19 cellular contexts compared by ENCODE assay signal in the genomic region with DNA sequence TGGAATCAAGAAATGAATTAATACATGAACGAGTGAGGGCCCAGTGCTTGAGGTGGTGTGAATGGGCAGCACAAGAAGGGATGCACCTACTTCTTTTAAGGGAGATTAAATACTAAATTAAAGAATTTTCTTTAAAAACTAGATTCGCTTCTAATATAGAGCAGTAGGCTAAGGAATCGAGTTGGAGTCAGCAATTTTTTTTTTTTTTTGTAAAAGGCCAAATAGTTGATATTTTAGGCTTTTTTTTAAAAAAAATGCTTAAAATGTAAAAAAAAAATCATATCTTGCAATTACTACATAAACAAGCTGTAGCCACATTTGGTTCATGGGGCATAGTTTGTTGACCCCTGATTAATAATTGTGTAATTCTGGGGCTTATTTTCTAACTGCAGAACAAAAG. TPM values are rescaled to one million over a fixed set of nuclear protein-coding genes. Genes with fewer than 3 reads are reported as not detected.
DNase-seq lines count a peak whose midpoint lies in the region; ATAC-seq, FAIRE-seq and TF ChIP-seq lines count a peak whose summit lies in the region.
"Had no signal": no experiment of that assay in that cellular context is flagged by ENCODE, and none has a peak within 500 bp of the region (broad histone marks: within the 10 kb centered on the region; RNA-seq: fewer than 3 reads in every experiment).

No MANE protein-coding gene starts in this region.

- TF ChIP-seq RAD21 in A549 (conservative IDR thresholded peaks at IDR 0.05 in 1 of 2, IDR thresholded peaks at IDR 0.05 in 1 of 2) (no peak), HCT116 (IDR thresholded peaks at IDR 0.05; ENCODE audit: low read depth) (no peak), HepG2 (CRISPR knock-in tag; IDR thresholded peaks at IDR 0.05) (no peak)

- H3K4me2 ChIP-seq in A549, result no peak overlapping the region
- no peak overlapping the region for H3K4me2 ChIP-seq in HCT116 (ENCODE audit: low read length)
- no peak overlapping the region for H3K4me2 ChIP-seq in HepG2 (ENCODE audit: low read depth, low read length)

- peak overlapping the region; percentile 85 for H2AFZ ChIP-seq in HCT116 (ENCODE audit: low read depth, low read length, poor library complexity, severe bottlenecking)
- H2AFZ ChIP-seq in HepG2 (ENCODE audit: low read length), result no peak overlapping the region

- H3K27ac Mint-ChIP-seq in CD4-positive, alpha-beta memory T cell, result no peak overlapping the region
- H3K27ac Mint-ChIP-seq: CD8-positive, alpha-beta T cell had no signal

- RAD21 ChIA-PET in HCT116 (lab: Charles Lee; ENCODE audit: low non-redundant PET in 1 of 2, low total read pairs in 2 of 2, uncharacterized antibody in 2 of 2, unreplicated experiment in 2 of 2), result no interaction called here

- no peaks in the 10 kb centered on the region for H3K9me3 ChIP-seq in A549
- H3K9me3 ChIP-seq in HCT116 (ENCODE audit: control insufficient read depth in 1 of 2, insufficient read depth in 1 of 2, low read depth in 1 of 2, low read length in 2 of 2), result no peaks in the 10 kb centered on the region
- no peaks in the 10 kb centered on the region for H3K9me3 ChIP-seq in HepG2 (ENCODE audit: low read length)
- H3K9me3 ChIP-seq in CD4-positive, alpha-beta memory T cell (ENCODE audit: control insufficient read depth in 1 of 2, low read length in 2 of 2), result no peaks in the 10 kb centered on the region
- H3K9me3 ChIP-seq: HAP-1 had no signal

- H3K27me3 ChIP-seq in HCT116 (ENCODE audit: insufficient read depth, low read length), result no peaks in the 10 kb centered on the region
- no peaks in the 10 kb centered on the region for H3K27me3 ChIP-seq in HepG2 (ENCODE audit: control insufficient read depth in 1 of 2, insufficient read depth in 2 of 2, low read length in 2 of 2)
- H3K27me3 ChIP-seq in CD4-positive, alpha-beta memory T cell (ENCODE audit: insufficient read depth, low read length), result peaks cover 5% of the 10 kb centered on the region

- WGBS in A549 (ENCODE audit: missing lambda C conversion rate), result 63% methylated on average over 3 of the region's 3 CpGs
- 97% methylated on average over 3 of the region's 3 CpGs for whole genome bisulfite sequencing in HepG2 (ENCODE audit: low lambda C conversion rate)

- H3K4me1 ChIP-seq in A549 (peaks cover 10% of the 10 kb centered on the region; the same call in 1 of the 3 replicates), HCT116 (ENCODE audit: control insufficient read depth in 1 of 2, insufficient read depth in 2 of 2, low read length in 2 of 2) (peaks cover 54 to 82% of the 10 kb centered on the region in 2 experiments), HepG2 (ENCODE audit: insufficient read depth, low read length) (no peaks in the 10 kb centered on the region)
- H3K4me1 ChIP-seq in CD4-positive, alpha-beta memory T cell (ENCODE audit: insufficient read depth, low read length), result no peaks in the 10 kb centered on the region

- H3K4me3 Mint-ChIP-seq in CD4-positive, alpha-beta memory T cell, result no peak overlapping the region
- H3K4me3 Mint-ChIP-seq: CD8-positive, alpha-beta T cell had no signal

- TF ChIP-seq EP300 in A549 (IDR thresholded peaks at IDR 0.05), result no peak
- no peak for TF ChIP-seq EP300 in HepG2 (IDR thresholded peaks at IDR 0.05; ENCODE audit: low read depth in 2 of 2, low read length in 2 of 2)
- TF ChIP-seq EP300 in HepG2 (CRISPR knock-in tag; IDR thresholded peaks at IDR 0.05; ENCODE audit: borderline replicate concordance), result no peak

- H3K36me3 ChIP-seq in HCT116 (ENCODE audit: control insufficient read depth in 1 of 2, insufficient read depth in 2 of 2, low read length in 2 of 2), result no peaks in the 10 kb centered on the region
- H3K36me3 ChIP-seq in HepG2 (replicated peaks in 1 of 2; ENCODE audit: control insufficient read depth in 1 of 2, insufficient read depth in 2 of 2, low read length in 2 of 2), result peaks cover 6 to 31% of the 10 kb centered on the region in 2 experiments
- no peaks in the 10 kb centered on the region for H3K36me3 ChIP-seq in CD4-positive, alpha-beta memory T cell (ENCODE audit: insufficient read depth, low read length)
- H3K36me3 ChIP-seq: HAP-1 had no signal

- no peak for TF ChIP-seq CTCF in A549 (IDR thresholded peaks at IDR 0.05)
- no peak for TF ChIP-seq CTCF in HCT116 (IDR thresholded peaks at IDR 0.05 in 2 of 3, conservative IDR thresholded peaks at IDR 0.05 in 1 of 3; ENCODE audit: borderline replicate concordance in 1 of 3, insufficient read depth in 1 of 3, low read depth in 2 of 3, low read length in 2 of 3)
- TF ChIP-seq CTCF in HepG2 (CRISPR knock-in tag; IDR thresholded peaks at IDR 0.05), result no peak

- H3K36me3 Mint-ChIP-seq in CD4-positive, alpha-beta memory T cell, result no peaks in the 10 kb centered on the region
- H3K36me3 Mint-ChIP-seq: CD8-positive, alpha-beta T cell had no signal

- no peaks in the 10 kb centered on the region for H3K79me2 ChIP-seq in HCT116 (ENCODE audit: insufficient read depth, low read length)
- H3K79me2 ChIP-seq in HepG2 (ENCODE audit: insufficient read depth, low read length), result no peaks in the 10 kb centered on the region

- no peak overlapping the region for H3K4me3 ChIP-seq in A549
- no peak overlapping the region for H3K4me3 ChIP-seq in HCT116 (replicated peaks in 1 of 2; ENCODE audit: low read depth in 1 of 2, low read length in 2 of 2)
- no peak overlapping the region for H3K4me3 ChIP-seq in HepG2 (replicated peaks in 1 of 3; ENCODE audit: insufficient read depth in 1 of 3, low read depth in 2 of 3, low read length in 3 of 3)
- H3K4me3 ChIP-seq in CD4-positive, alpha-beta memory T cell (ENCODE audit: low read length in 2 of 2), result no peak overlapping the region
- H3K4me3 ChIP-seq: HAP-1 had no signal

- no peak for TF ChIP-seq POLR2A in A549 (IDR thresholded peaks at IDR 0.05; ENCODE audit: low read length)
- TF ChIP-seq POLR2A in HCT116 (IDR thresholded peaks at IDR 0.05; ENCODE audit: borderline replicate concordance, extremely low read depth, insufficient read depth, insufficient read length), result no peak
- no peak for TF ChIP-seq POLR2A in HepG2 (IDR thresholded peaks at IDR 0.05; ENCODE audit: insufficient read depth in 1 of 2, low read depth in 2 of 2, low read length in 2 of 2)

- peaks cover 15 to 19% of the 10 kb centered on the region in 2 donors for H3K27me3 Mint-ChIP-seq in CD4-positive, alpha-beta memory T cell

- no peak for FAIRE-seq in A549 (lab: Jason Lieb, UNC)
- no peak for FAIRE-seq in HepG2 (lab: Jason Lieb, UNC)
- FAIRE-seq: D721Med, GM12891, H54 had no signal

- H3K9me2 ChIP-seq in HCT116 (ENCODE audit: insufficient read depth), result no peaks in the 10 kb centered on the region

- BruUV-seq in HCT116 (replicated peaks; lab: Mats Ljungman, UMichigan) (no TSS peak), HepG2 (replicated peaks; lab: Mats Ljungman, UMichigan) (no TSS peak)

- POLR2A ChIA-PET in A549 (lab: Yijun Ruan, JAX), result no interaction called here
- POLR2A ChIA-PET in HCT116 (lab: Charles Lee), result no interaction called here
- POLR2A ChIA-PET in HepG2 (lab: Yijun Ruan, JAX), result no interaction called here
- POLR2A ChIA-PET in CD4-positive, alpha-beta memory T cell (lab: Charles Lee; ENCODE audit: partially characterized antibody), result no interaction called here

- intact Hi-C loops in HCT116 (cut with micrococcal nuclease) (no loop called here), HepG2 (cut with micrococcal nuclease; ENCODE audit: unreplicated experiment) (loop anchor here (5.0 kb wide), 2 partner anchors 34 to 51 kb away; a partner anchor contains a TSS)
- intact Hi-C loops in CD4-positive, alpha-beta memory T cell (cut with micrococcal nuclease), result no loop called here

- DNase-seq in A549 (ENCODE audit: low read depth in 1 of 2, low spot score in 1 of 2) (no peak), HCT116 (ENCODE audit: low read depth, low spot score) (no peak), HepG2 (ENCODE audit: low spot score) (no peak), mesenteric fat pad (ENCODE audit: low spot score) (no peak)
- no peak for DNase-seq in CD4-positive, alpha-beta memory T cell
- DNase-seq: 8988T; C1 segment of cervical spinal cord; CD8-positive, alpha-beta T cell; DMS 273 treated with DMSO at 0.1 percent for 48 hours; DMS79 treated with DMSO at 0.1 percent for 48 hours; GF-D8; GOT3 had no signal

- H3K9ac ChIP-seq in HCT116 (ENCODE audit: low read length) (no peak overlapping the region), HepG2 (ENCODE audit: insufficient read depth, low read depth, low read length) (no peak overlapping the region)

- in situ Hi-C loops in HepG2 (cut with HindIII; ENCODE audit: extremely low pct_ligation_motif_present, low pct_unique_long_range_greater_than_20kb), result no loop called here

- CTCF ChIA-PET in A549 (lab: Yijun Ruan, JAX) (no interaction called here), HCT116 (lab: Charles Lee) (interaction anchor here (0.6 kb wide), 1 partner anchor 28 kb away, joined by 3 read pairs; no protein-coding TSS in a partner anchor), HepG2 (lab: Yijun Ruan, JAX; ENCODE audit: low intra/inter-chr PET ratio, low total read pairs) (no interaction called here)
- CTCF ChIA-PET in CD4-positive, alpha-beta memory T cell (lab: Charles Lee; ENCODE audit: partially characterized antibody), result no interaction called here

- H4K20me1 ChIP-seq in HCT116 (ENCODE audit: insufficient read depth) (no peaks in the 10 kb centered on the region), HepG2 (ENCODE audit: insufficient read depth, low read length) (0 out of 2 replicates have a peak, but pooled peaks cover 2% of the 10 kb centered on the region)

- H3K9me3 Mint-ChIP-seq in CD4-positive, alpha-beta memory T cell, result no peaks in the 10 kb centered on the region
- H3K9me3 Mint-ChIP-seq: CD8-positive, alpha-beta T cell had no signal

- no peak overlapping the region for H3K27ac ChIP-seq in A549
- H3K27ac ChIP-seq in HCT116 (ENCODE audit: low read depth, low read length), result no peak overlapping the region
- no peak overlapping the region for H3K27ac ChIP-seq in HepG2 (ENCODE audit: extremely low read length, insufficient read depth, low read length)
- no peak overlapping the region for H3K27ac ChIP-seq in CD4-positive, alpha-beta memory T cell (ENCODE audit: low read depth, low read length)

- ATAC-seq in A549 (no peak), HCT116 (no peak), HepG2 (no peak), GM18502 (IDR thresholded peaks at IDR 0.05; ENCODE audit: poor library complexity, unreplicated experiment) (no peak)
- ATAC-seq: CD8-positive, alpha-beta T cell had no signal

- no peaks in the 10 kb centered on the region for H3K4me1 Mint-ChIP-seq in CD4-positive, alpha-beta memory T cell

RNA-seq across cellular contexts. Expression of a gene that starts 31.9 kb away (rescaled TPM):
- polyA plus RNA-seq in A549 (2011; rRNA removed) (0.71 and 0.80 TPM in 2 replicates), A549 (2017; fragmentation: RNase III; extraction: RNeasy Plus Mini Kit Qiagen cat#74134 plus additional on column Dnase treatment) (0.13 to 0.25 TPM (median 0.16 TPM) in 3 replicates), HepG2 (2011; rRNA removed) (43.2 and 56.1 TPM in 2 replicates)
- polyA plus RNA-seq in A549 (2012; cell fraction: cytosol; rRNA removed), result 0.06 and 0.09 TPM in 2 replicates
- 0.06 and 0.11 TPM in 2 replicates for polyA plus RNA-seq in A549 (2012; cell fraction: nucleus; rRNA removed)
- polyA minus RNA-seq in A549 (2011; rRNA and poly(A)+ RNA removed), result 1.3 and 1.5 TPM in 2 replicates
- total RNA-seq in HCT116 (2021; ENCODE audit: unreplicated experiment) (0.30 TPM), HepG2 (2016; rRNA removed; fragmentation: Illumina TruSeq; extraction: Trizol) (58.1 and 102 TPM in 2 replicates), mesenteric fat pad (0.29 TPM)
- polyA plus RNA-seq in HCT116 (2012), result 0.04 TPM in 1 of 2 replicates, not detected in the other
- total RNA-seq in HepG2 (2016; cell fraction: cytosol; rRNA removed; fragmentation: Illumina TruSeq; extraction: Trizol; ENCODE audit: low read depth), result 11.3 and 11.5 TPM in 2 replicates
- total RNA-seq in HepG2 (2016; cell fraction: insoluble cytoplasmic fraction; rRNA removed; fragmentation: Illumina TruSeq; extraction: Trizol), result 57.5 and 103 TPM in 2 replicates
- 18.4 and 22.9 TPM in 2 replicates for total RNA-seq in HepG2 (2016; cell fraction: membrane; rRNA removed; fragmentation: Illumina TruSeq; extraction: Trizol)
- 42.4 and 44.5 TPM in 2 replicates for total RNA-seq in HepG2 (2016; cell fraction: nucleus; rRNA removed; fragmentation: Illumina TruSeq; extraction: Trizol)
- 40.9 and 43.6 TPM in 2 replicates for polyA plus RNA-seq in HepG2 (2011; cell fraction: cytosol; rRNA removed)
- polyA plus RNA-seq in HepG2 (2011; cell fraction: nucleus; rRNA removed), result 25.7 and 31.3 TPM in 2 replicates
- 35.0 and 53.6 TPM in 2 replicates for polyA plus RNA-seq in HepG2 (2012)
- 9.7 and 10.6 TPM in 2 replicates for polyA plus RNA-seq in HepG2 (2016; cell fraction: cytosol; fragmentation: Illumina TruSeq; extraction: Trizol; ENCODE audit: low read depth)
- polyA plus RNA-seq in HepG2 (2016; cell fraction: insoluble cytoplasmic fraction; fragmentation: Illumina TruSeq; extraction: Trizol; ENCODE audit: low read depth), result 77.8 and 79.0 TPM in 2 replicates
- 13.8 and 15.5 TPM in 2 replicates for polyA plus RNA-seq in HepG2 (2016; cell fraction: membrane; fragmentation: Illumina TruSeq; extraction: Trizol; ENCODE audit: low read depth)
- 35.1 and 43.4 TPM in 2 replicates for polyA plus RNA-seq in HepG2 (2016; cell fraction: nucleus; fragmentation: Illumina TruSeq; extraction: Trizol; ENCODE audit: insufficient read depth, low read depth)
- 84.3 TPM in 1 of 2 replicates, not detected in the other for polyA minus RNA-seq in HepG2 (2011; rRNA and poly(A)+ RNA removed; ENCODE audit: low replicate concordance)
- polyA minus RNA-seq in HepG2 (2011; cell fraction: cytosol; rRNA and poly(A)+ RNA removed), result 33.4 and 36.7 TPM in 2 replicates
- polyA minus RNA-seq in HepG2 (2011; cell fraction: nucleus; rRNA and poly(A)+ RNA removed), result 28.6 and 40.7 TPM in 2 replicates
- total RNA-seq in CD4-positive, alpha-beta memory T cell, result not detected
- not detected for polyA plus RNA-seq in CD4-positive, alpha-beta memory T cell
- total RNA-seq: A673; CD8-positive, alpha-beta T cell had no signal
- polyA plus RNA-seq: BJ had no signal
